12 cellular contexts compared by ENCODE assay signal in genomic region chr1:207186503-207186902, GRCh38.
"Had no signal": no experiment of that assay in that cellular context is flagged by ENCODE, and none has a peak within 500 bp of the region (broad histone marks: within the 10 kb centered on the region; RNA-seq: fewer than 3 reads in every experiment).

No MANE protein-coding gene starts in this region.

- ATAC-seq: heart left ventricle, left ventricle myocardium superior, T-helper 17 cell had no signal

- H3K36me3 ChIP-seq: adrenal gland, esophagus squamous epithelium, heart left ventricle, ovary, sigmoid colon had no signal

- DNase-seq: activated CD4-positive, alpha-beta T cell treated with anti-CD3 and anti-CD28 coated beads, Interleukin-2, amount 10 ng/mL, durations not matched to agents 7 days and 5 days; activated CD4-positive, CD25-positive, alpha-beta regulatory T cell; activated naive CD4-positive, alpha-beta T cell treated with anti-CD3 and anti-CD28 coated beads, Interleukin-2, amount 50 U/mL, for 16 hours; adrenal gland; dorsolateral prefrontal cortex; esophagus squamous epithelium; heart left ventricle; left ventricle myocardium superior; ovary; sigmoid colon; stimulated activated CD4-positive, alpha-beta T cell treated with anti-CD3 and anti-CD28 coated beads, Interleukin-4, amount 100 ng/mL, for 24 hours; T-helper 17 cell had no signal

- H3K27me3 ChIP-seq: adrenal gland, dorsolateral prefrontal cortex, esophagus squamous epithelium, heart left ventricle, ovary, sigmoid colon had no signal

- H3K9me3 ChIP-seq: esophagus squamous epithelium, heart left ventricle, ovary, sigmoid colon had no signal

- H3K27ac ChIP-seq: adrenal gland, dorsolateral prefrontal cortex, esophagus squamous epithelium, heart left ventricle, ovary, sigmoid colon had no signal

- H3K4me1 ChIP-seq: adrenal gland, sigmoid colon had no signal

- H3K4me3 ChIP-seq: adrenal gland, dorsolateral prefrontal cortex, esophagus squamous epithelium, heart left ventricle, ovary, sigmoid colon had no signal
